21 cellular contexts compared by ENCODE assay signal in genomic region chr2:5070257-5070656, GRCh38.
DNase-seq lines count a peak whose midpoint lies in the region; ATAC-seq and TF ChIP-seq lines count a peak whose summit lies in the region.
"Had no signal": no experiment of that assay in that cellular context is flagged by ENCODE, and none has a peak within 500 bp of the region (broad histone marks: within the 10 kb centered on the region; RNA-seq: fewer than 3 reads in every experiment).

No MANE protein-coding gene starts in this region.

- TF ChIP-seq CTCF in A673 (conservative IDR thresholded peaks at IDR 0.05; ENCODE audit: low read depth, low read length) (no peak), RWPE2 (IDR thresholded peaks at IDR 0.05; ENCODE audit: poor library complexity, severe bottlenecking) (no peak), chondrocyte (IDR thresholded peaks at IDR 0.05) (no peak)

- no peaks in the 10 kb centered on the region for H3K9me3 Mint-ChIP-seq in chondrocyte (ENCODE audit: low read depth)
- peaks cover 32% of the 10 kb centered on the region for H3K9me3 Mint-ChIP-seq in T-helper 2 cell treated with Interferon-gamma antibody and Interleukin-4, amounts not matched to agents 5 μg/mL and 100 μg/mL, for 36 hours

- no TSS peak for BruUV-seq in A673 (replicated peaks; lab: Mats Ljungman, UMichigan)

- POLR2A ChIA-PET in A673 (lab: Charles Lee; ENCODE audit: low non-redundant PET), result no interaction called here

- no peak overlapping the region for H3K4me3 ChIP-seq in A673 (ENCODE audit: low read depth, low read length, poor library complexity, severe bottlenecking)
- no peak overlapping the region for H3K4me3 ChIP-seq in RWPE2 (ENCODE audit: severe bottlenecking)
- H3K4me3 ChIP-seq in right cardiac atrium (ENCODE audit: low read length), result no peak overlapping the region
- H3K4me3 ChIP-seq: ovary, tibial nerve had no signal

- 66% methylated on average over 5 of the region's 5 CpGs for WGBS in right cardiac atrium

- no peaks in the 10 kb centered on the region for H3K36me3 Mint-ChIP-seq in chondrocyte (ENCODE audit: low read depth)
- H3K36me3 Mint-ChIP-seq in T-helper 2 cell treated with Interferon-gamma antibody and Interleukin-4, amounts not matched to agents 5 μg/mL and 100 μg/mL, for 36 hours (ENCODE audit: low read depth), result no peaks in the 10 kb centered on the region
- H3K36me3 Mint-ChIP-seq: stimulated activated effector memory CD8-positive, alpha-beta T cell treated with anti-CD3 and anti-CD28 coated beads, Interleukin-12 subunit alpha, Interleukin-12 subunit beta, amount 100 ng/mL, for 72 hours had no signal

- H3K27me3 Mint-ChIP-seq in chondrocyte (ENCODE audit: low read depth), result no peaks in the 10 kb centered on the region
- no peaks in the 10 kb centered on the region for H3K27me3 Mint-ChIP-seq in T-helper 2 cell treated with Interferon-gamma antibody and Interleukin-4, amounts not matched to agents 5 μg/mL and 100 μg/mL, for 36 hours (ENCODE audit: low read depth)
- H3K27me3 Mint-ChIP-seq: activated B cell treated with CpG ODN at 0.5 μM for 24 hours had no signal

- DNase-seq in A673 (ENCODE audit: low spot score), result peak; percentile 32
- DNase-seq in HT1080 (ENCODE audit: low read depth), result peak; percentile 68
- DNase-seq in RWPE2 (ENCODE audit: low spot score), result no peak
- DNase-seq in iris pigment epithelial cell (ENCODE audit: low read depth), result peak; percentile 24
- DNase-seq in chondrocyte (ENCODE audit: low spot score), result no peak
- no peak for DNase-seq in T-helper 2 cell treated with Interferon-gamma antibody and Interleukin-4, amounts not matched to agents 5 μg/mL and 100 μg/mL, for 36 hours (ENCODE audit: low spot score)
- DNase-seq in effector CD8-positive, alpha-beta T cell (lab: John Stamatoyannopoulos, UW), result no peak
- DNase-seq in right cardiac atrium, result no peak
- DNase-seq: activated B cell treated with CpG ODN at 0.5 μM for 24 hours, activated gamma-delta T cell treated with Interleukin-2 at 50 U/mL for 16 hours, anterior cingulate cortex, GF-D8, left colon, NCI-H1436 treated with DMSO at 0.1 percent for 48 hours, NCI-H774, ovary, RPMI8226, small intestine, T-helper 1 cell had no signal

- H3K36me3 ChIP-seq in A673 (ENCODE audit: insufficient read depth, low read length, poor library complexity, severe bottlenecking) (no peaks in the 10 kb centered on the region), RWPE2 (ENCODE audit: low read depth) (no peaks in the 10 kb centered on the region)
- H3K36me3 ChIP-seq: ovary, tibial nerve had no signal

- no peak overlapping the region for H3K27ac Mint-ChIP-seq in chondrocyte (ENCODE audit: unreplicated experiment)
- no peak overlapping the region for H3K27ac Mint-ChIP-seq in T-helper 2 cell treated with Interferon-gamma antibody and Interleukin-4, amounts not matched to agents 5 μg/mL and 100 μg/mL, for 36 hours
- H3K27ac Mint-ChIP-seq: activated B cell treated with CpG ODN at 0.5 μM for 24 hours; stimulated activated effector memory CD8-positive, alpha-beta T cell treated with anti-CD3 and anti-CD28 coated beads, Interleukin-12 subunit alpha, Interleukin-12 subunit beta, amount 100 ng/mL, for 72 hours had no signal

- H3K27ac ChIP-seq in A673 (ENCODE audit: low read depth, low read length, poor library complexity, severe bottlenecking) (no peak overlapping the region), RWPE2 (ENCODE audit: poor library complexity, severe bottlenecking) (no peak overlapping the region), right cardiac atrium (ENCODE audit: low read length) (no peak overlapping the region)
- H3K27ac ChIP-seq: ovary, tibial nerve had no signal

- ATAC-seq in RWPE2 (ENCODE audit: low read depth), result peak; percentile 84
- no peak for ATAC-seq in right cardiac atrium
- ATAC-seq: left colon; stimulated activated effector memory CD8-positive, alpha-beta T cell treated with anti-CD3 and anti-CD28 coated beads, Interleukin-12 subunit alpha, Interleukin-12 subunit beta, amount 100 ng/mL, for 72 hours had no signal

- no peak overlapping the region for H3K4me3 Mint-ChIP-seq in chondrocyte (ENCODE audit: unreplicated experiment)
- H3K4me3 Mint-ChIP-seq in T-helper 2 cell treated with Interferon-gamma antibody and Interleukin-4, amounts not matched to agents 5 μg/mL and 100 μg/mL, for 36 hours, result no peak overlapping the region
- H3K4me3 Mint-ChIP-seq: activated B cell treated with CpG ODN at 0.5 μM for 24 hours; stimulated activated effector memory CD8-positive, alpha-beta T cell treated with anti-CD3 and anti-CD28 coated beads, Interleukin-12 subunit alpha, Interleukin-12 subunit beta, amount 100 ng/mL, for 72 hours had no signal

- H3K27me3 ChIP-seq in A673 (replicated peaks; ENCODE audit: insufficient read depth, low read depth, low read length, poor library complexity), result no peaks in the 10 kb centered on the region
- H3K27me3 ChIP-seq in RWPE2 (ENCODE audit: insufficient read depth, poor library complexity, severe bottlenecking), result no peaks in the 10 kb centered on the region
- no peaks in the 10 kb centered on the region for H3K27me3 ChIP-seq in right cardiac atrium (ENCODE audit: control insufficient read depth, insufficient read depth)
- H3K27me3 ChIP-seq: ovary, tibial nerve had no signal

- no peaks in the 10 kb centered on the region for H3K4me1 ChIP-seq in A673 (ENCODE audit: insufficient read depth, low read length, poor library complexity, severe bottlenecking)
- no peaks in the 10 kb centered on the region for H3K4me1 ChIP-seq in RWPE2 (ENCODE audit: insufficient read depth, poor library complexity, severe bottlenecking)
- no peaks in the 10 kb centered on the region for H3K4me1 ChIP-seq in right cardiac atrium (ENCODE audit: control insufficient read depth, insufficient read depth, low read length)
- H3K4me1 ChIP-seq: tibial nerve had no signal

- H3K4me1 Mint-ChIP-seq in chondrocyte (ENCODE audit: low read depth), result no peaks in the 10 kb centered on the region
- H3K4me1 Mint-ChIP-seq in T-helper 2 cell treated with Interferon-gamma antibody and Interleukin-4, amounts not matched to agents 5 μg/mL and 100 μg/mL, for 36 hours (ENCODE audit: low read depth), result no peaks in the 10 kb centered on the region
- H3K4me1 Mint-ChIP-seq: activated B cell treated with CpG ODN at 0.5 μM for 24 hours; stimulated activated effector memory CD8-positive, alpha-beta T cell treated with anti-CD3 and anti-CD28 coated beads, Interleukin-12 subunit alpha, Interleukin-12 subunit beta, amount 100 ng/mL, for 72 hours had no signal

- CTCF ChIA-PET in A673 (lab: Charles Lee), result no interaction called here

- H3K9me3 ChIP-seq in A673 (ENCODE audit: low read depth, low read length, poor library complexity, severe bottlenecking) (no peaks in the 10 kb centered on the region), RWPE2 (ENCODE audit: severe bottlenecking) (no peaks in the 10 kb centered on the region), right cardiac atrium (ENCODE audit: control insufficient read depth, low read length) (no peaks in the 10 kb centered on the region)
- H3K9me3 ChIP-seq: ovary, tibial nerve had no signal

- intact Hi-C loops in A673 (cut with micrococcal nuclease; ENCODE audit: unreplicated experiment) (loop anchor here (10.0 kb wide), 1 partner anchor 1705 kb away; no protein-coding TSS in a partner anchor), right cardiac atrium (cut with DNase I) (no loop called here)

Comparison
In these comparisons a context has a peak if more than half of its experiments do, and no peak if none do; other contexts are left out.
1. DNase-seq: peak in A673 (single experiment), HT1080 (single experiment) and iris pigment epithelial cell (single experiment); none in RWPE2 (single experiment), chondrocyte (single experiment), T-helper 2 cell treated with Interferon-gamma antibody and Interleukin-4, amounts not matched to agents 5 μg/mL and 100 μg/mL, for 36 hours (single experiment), effector CD8-positive, alpha-beta T cell (single experiment) and right cardiac atrium (0 of 3).